In the genomic region with DNA sequence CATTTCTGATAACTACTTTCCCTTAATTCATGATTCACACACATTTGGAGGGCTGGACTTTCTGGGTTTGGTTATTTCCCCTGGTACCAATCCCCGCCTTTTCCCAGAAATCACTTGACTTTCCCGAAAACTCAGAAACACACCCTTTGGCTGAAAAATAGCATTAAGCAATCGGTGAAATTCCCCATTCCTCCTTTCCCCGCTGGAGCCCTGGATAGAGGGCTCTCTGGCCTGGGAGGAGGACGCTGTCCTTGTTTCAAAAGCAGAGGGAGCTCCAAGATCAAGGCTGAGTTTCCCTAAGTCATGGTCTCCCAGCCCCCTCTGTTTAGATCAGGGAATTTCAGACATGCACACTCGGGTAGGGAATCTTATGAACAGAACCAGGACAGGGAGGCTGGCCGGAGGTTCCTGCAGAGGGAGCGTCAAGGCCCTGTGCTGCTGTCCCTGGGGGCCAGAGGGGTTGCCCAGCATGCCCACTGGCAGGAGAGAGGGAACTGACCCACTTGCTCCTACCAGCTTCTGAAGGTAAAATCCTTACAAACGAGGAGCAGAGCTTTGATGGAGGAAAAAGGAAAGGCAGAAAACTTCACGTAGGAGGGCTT, we compare ENCODE assay signal across 8 cellular contexts. TPM values are rescaled to one million over a fixed set of nuclear protein-coding genes. Genes with fewer than 3 reads are reported as not detected.
DNase-seq lines count a peak whose midpoint lies in the region; ATAC-seq and TF ChIP-seq lines count a peak whose summit lies in the region.

A gene (plus strand): TSS at position 366 of the 602 bp plus-strand sequence. CDS start 1,195 bp downstream, outside the sequence.

- peak within 1 kb of the TSS; percentile 56 for H3K4me2 ChIP-seq in GM23338

- peak within 1 kb of the TSS; percentile 95 for H3K27ac Mint-ChIP-seq in GM23338

- H3K36me3 ChIP-seq in GM23338 (ENCODE audit: insufficient read depth) (no peaks in the 10 kb centered on the region), left ventricle myocardium inferior (no peaks in the 10 kb centered on the region)

- ATAC-seq in GM23338 (peak; percentile 93), HG03025 (IDR thresholded peaks at IDR 0.05; ENCODE audit: low FRiP score, unreplicated experiment) (no peak), HG03520 (IDR thresholded peaks at IDR 0.05; ENCODE audit: unreplicated experiment) (no peak), HG03095 (IDR thresholded peaks at IDR 0.05; ENCODE audit: unreplicated experiment) (no peak)

- no peaks in the 10 kb centered on the region for H3K79me2 ChIP-seq in GM23338 (replicated peaks; ENCODE audit: insufficient read depth)

- H3K27me3 ChIP-seq in GM23338 (ENCODE audit: insufficient read depth) = no peaks in the 10 kb centered on the region
- peaks cover 9% of the 10 kb centered on the region for H3K27me3 ChIP-seq in left ventricle myocardium inferior (ENCODE audit: low read depth)

- peak within 1 kb of the TSS; percentile 59 for H3K4me3 Mint-ChIP-seq in GM23338

- no peaks in the 10 kb centered on the region for H3K9me3 ChIP-seq in left ventricle myocardium inferior (replicated peaks)

- H4K20me1 ChIP-seq in GM23338 (replicated peaks; ENCODE audit: insufficient read depth) = no peaks in the 10 kb centered on the region

- peak within 1 kb of the TSS; percentile 14; the same call in 1 of the 2 replicates for H3K4me3 ChIP-seq in GM23338
- peak within 1 kb of the TSS; percentile 63 for H3K4me3 ChIP-seq in WI38 (ENCODE audit: low read depth, low read length)
- peak within 1 kb of the TSS; percentile 62 for H3K4me3 ChIP-seq in left ventricle myocardium inferior

- intact Hi-C loops in left ventricle myocardium inferior (cut with micrococcal nuclease) = loop anchor here (5.0 kb wide), 1 partner anchor 47 kb away; a partner anchor contains a TSS

- H3F3A ChIP-seq in GM23338 (replicated peaks; ENCODE audit: low read depth) = no peaks in the 10 kb centered on the region

- H3K4me1 ChIP-seq in GM23338 (ENCODE audit: insufficient read depth) = peaks cover 8% of the 10 kb centered on the region
- H3K4me1 ChIP-seq in left ventricle myocardium inferior = peaks cover 17% of the 10 kb centered on the region

- DNase-seq in GM23338 (ENCODE audit: low spot score) (peak; percentile 84), left ventricle myocardium inferior (peak; percentile 62), pulmonary artery endothelial cell (ENCODE audit: low read depth, low spot score) (peak; percentile 19)
- DNase-seq in activated naive CD4-positive, alpha-beta T cell treated with Interleukin-2 at 50 U/mL for 16 hours = no peak

- H3K27ac ChIP-seq in GM23338 (ENCODE audit: low read depth) (no peak within 1 kb of the TSS), left ventricle myocardium inferior (replicated peaks) (peak within 1 kb of the TSS; percentile 85)

- peak within 1 kb of the TSS; percentile 67 for H2AFZ ChIP-seq in GM23338

- no peaks in the 10 kb centered on the region for H3K9me3 Mint-ChIP-seq in GM23338

- peaks cover 11% of the 10 kb centered on the region for H3K27me3 Mint-ChIP-seq in GM23338 (ENCODE audit: insufficient read depth, low read depth, poor library complexity)

- TF ChIP-seq CTCF in GM23338 (conservative IDR thresholded peaks at IDR 0.05; ENCODE audit: low read depth in 2 of 2) (peak; percentile 62 to 80), WI38 (IDR thresholded peaks at IDR 0.05; ENCODE audit: low read depth, low read length) (peak; percentile 89), left ventricle myocardium inferior (IDR thresholded peaks at IDR 0.05; ENCODE audit: borderline replicate concordance) (peak; percentile 86)

- no peaks in the 10 kb centered on the region for H3K36me3 Mint-ChIP-seq in GM23338 (ENCODE audit: low read depth)

- H3K4me1 Mint-ChIP-seq in GM23338 = peaks cover 18% of the 10 kb centered on the region

- H3K9me2 ChIP-seq in GM23338 (ENCODE audit: insufficient read depth) = no peaks in the 10 kb centered on the region

TF ChIP-seq in GM23338, 12 proteins besides CTCF, POLR2A, EP300 and RAD21:
- TF ChIP-seq ZNF114 (CRISPR knock-in tag; IDR thresholded peaks at IDR 0.05) = no peak
- TF ChIP-seq, protein P1, sequence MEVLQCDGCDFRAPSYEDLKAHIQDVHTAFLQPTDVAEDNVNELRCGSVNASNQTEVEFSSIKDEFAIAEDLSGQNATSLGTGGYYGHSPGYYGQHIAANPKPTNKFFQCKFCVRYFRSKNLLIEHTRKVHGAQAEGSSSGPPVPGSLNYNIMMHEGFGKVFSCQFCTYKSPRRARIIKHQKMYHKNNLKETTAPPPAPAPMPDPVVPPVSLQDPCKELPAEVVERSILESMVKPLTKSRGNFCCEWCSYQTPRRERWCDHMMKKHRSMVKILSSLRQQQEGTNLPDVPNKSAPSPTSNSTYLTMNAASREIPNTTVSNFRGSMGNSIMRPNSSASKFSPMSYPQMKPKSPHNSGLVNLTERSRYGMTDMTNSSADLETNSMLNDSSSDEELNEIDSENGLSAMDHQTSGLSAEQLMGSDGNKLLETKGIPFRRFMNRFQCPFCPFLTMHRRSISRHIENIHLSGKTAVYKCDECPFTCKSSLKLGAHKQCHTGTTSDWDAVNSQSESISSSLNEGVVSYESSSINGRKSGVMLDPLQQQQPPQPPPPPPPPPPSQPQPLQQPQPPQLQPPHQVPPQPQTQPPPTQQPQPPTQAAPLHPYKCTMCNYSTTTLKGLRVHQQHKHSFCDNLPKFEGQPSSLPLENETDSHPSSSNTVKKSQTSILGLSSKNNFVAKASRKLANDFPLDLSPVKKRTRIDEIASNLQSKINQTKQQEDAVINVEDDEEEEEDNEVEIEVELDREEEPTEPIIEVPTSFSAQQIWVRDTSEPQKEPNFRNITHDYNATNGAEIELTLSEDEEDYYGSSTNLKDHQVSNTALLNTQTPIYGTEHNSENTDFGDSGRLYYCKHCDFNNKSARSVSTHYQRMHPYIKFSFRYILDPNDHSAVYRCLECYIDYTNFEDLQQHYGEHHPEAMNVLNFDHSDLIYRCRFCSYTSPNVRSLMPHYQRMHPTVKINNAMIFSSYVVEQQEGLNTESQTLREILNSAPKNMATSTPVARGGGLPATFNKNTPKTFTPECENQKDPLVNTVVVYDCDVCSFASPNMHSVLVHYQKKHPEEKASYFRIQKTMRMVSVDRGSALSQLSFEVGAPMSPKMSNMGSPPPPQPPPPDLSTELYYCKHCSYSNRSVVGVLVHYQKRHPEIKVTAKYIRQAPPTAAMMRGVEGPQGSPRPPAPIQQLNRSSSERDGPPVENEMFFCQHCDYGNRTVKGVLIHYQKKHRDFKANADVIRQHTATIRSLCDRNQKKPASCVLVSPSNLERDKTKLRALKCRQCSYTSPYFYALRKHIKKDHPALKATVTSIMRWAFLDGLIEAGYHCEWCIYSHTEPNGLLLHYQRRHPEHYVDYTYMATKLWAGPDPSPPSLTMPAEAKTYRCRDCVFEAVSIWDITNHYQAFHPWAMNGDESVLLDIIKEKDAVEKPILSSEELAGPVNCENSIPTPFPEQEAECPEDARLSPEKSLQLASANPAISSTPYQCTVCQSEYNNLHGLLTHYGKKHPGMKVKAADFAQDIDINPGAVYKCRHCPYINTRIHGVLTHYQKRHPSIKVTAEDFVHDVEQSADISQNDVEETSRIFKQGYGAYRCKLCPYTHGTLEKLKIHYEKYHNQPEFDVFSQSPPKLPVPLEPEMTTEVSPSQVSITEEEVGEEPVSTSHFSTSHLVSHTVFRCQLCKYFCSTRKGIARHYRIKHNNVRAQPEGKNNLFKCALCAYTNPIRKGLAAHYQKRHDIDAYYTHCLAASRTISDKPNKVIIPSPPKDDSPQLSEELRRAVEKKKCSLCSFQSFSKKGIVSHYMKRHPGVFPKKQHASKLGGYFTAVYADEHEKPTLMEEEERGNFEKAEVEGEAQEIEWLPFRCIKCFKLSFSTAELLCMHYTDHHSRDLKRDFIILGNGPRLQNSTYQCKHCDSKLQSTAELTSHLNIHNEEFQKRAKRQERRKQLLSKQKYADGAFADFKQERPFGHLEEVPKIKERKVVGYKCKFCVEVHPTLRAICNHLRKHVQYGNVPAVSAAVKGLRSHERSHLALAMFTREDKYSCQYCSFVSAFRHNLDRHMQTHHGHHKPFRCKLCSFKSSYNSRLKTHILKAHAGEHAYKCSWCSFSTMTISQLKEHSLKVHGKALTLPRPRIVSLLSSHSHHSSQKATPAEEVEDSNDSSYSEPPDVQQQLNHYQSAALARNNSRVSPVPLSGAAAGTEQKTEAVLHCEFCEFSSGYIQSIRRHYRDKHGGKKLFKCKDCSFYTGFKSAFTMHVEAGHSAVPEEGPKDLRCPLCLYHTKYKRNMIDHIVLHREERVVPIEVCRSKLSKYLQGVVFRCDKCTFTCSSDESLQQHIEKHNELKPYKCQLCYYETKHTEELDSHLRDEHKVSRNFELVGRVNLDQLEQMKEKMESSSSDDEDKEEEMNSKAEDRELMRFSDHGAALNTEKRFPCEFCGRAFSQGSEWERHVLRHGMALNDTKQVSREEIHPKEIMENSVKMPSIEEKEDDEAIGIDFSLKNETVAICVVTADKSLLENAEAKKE (CRISPR knock-in tag; IDR thresholded peaks at IDR 0.05) = 0 out of 2 replicates have a peak, but pooled peaks have one; percentile 8

RNA-seq across cellular contexts. Expression of the gene that starts here (rescaled TPM):
- total RNA-seq in GM23338 (2014; rRNA removed; shearing (Covaris generic)) = 5.0 and 9.7 TPM in 2 replicates
- 4.9 and 5.1 TPM in 2 replicates for polyA plus RNA-seq in GM23338 (2016; fragmentation: Nextera tagmentation; extraction: Ambion mirVana)
- total RNA-seq in left ventricle myocardium inferior = 108 TPM
- 0.40 and 5.1 TPM in 2 replicates for total RNA-seq in pulmonary artery endothelial cell

Comparison
In these comparisons a context has a peak if more than half of its experiments do, and no peak if none do; other contexts are left out.
1. RNA of the gene that starts here (total RNA-seq): 108 TPM in left ventricle myocardium inferior (single experiment); 5.0 to 9.7 TPM in GM23338 and 0.40 to 5.1 TPM in pulmonary artery endothelial cell; every median in the first group is over 10 times any median in the second.
2. Peak in every context shown above with its lines, with median percentiles within 50 percentile points of each other: H3K4me3 ChIP-seq and CTCF ChIP-seq.